In the genomic region with DNA sequence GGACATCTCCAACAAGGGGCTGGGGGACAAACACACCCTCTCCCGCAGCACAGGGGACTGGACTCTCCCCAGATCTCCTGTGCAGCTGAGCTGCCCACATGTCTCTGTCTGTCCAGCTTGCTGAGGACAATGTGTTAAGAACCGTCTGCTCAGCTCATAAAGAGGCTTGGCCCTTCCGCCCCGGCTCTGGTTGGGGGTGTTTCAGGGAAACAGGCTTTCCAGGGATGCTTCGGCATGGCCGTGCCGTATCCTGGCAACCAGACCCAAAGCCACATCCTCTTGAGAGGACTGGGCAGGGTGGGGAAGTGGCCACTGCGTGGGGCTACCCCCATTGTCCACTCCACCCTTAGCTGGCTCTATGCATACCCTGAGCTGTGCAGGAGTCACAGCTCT, we compare ENCODE assay signal across 1 cellular context.
TF ChIP-seq lines count a peak whose summit lies in the region.

No MANE protein-coding gene starts in this region.

TF ChIP-seq in H1, 55 proteins besides CTCF, POLR2A, EP300 and RAD21:
- no peak for TF ChIP-seq CTBP2 (IDR thresholded peaks at IDR 0.05; ENCODE audit: borderline replicate concordance, insufficient read depth, insufficient read length, low read length)
- no peak for TF ChIP-seq SUZ12 (IDR thresholded peaks at IDR 0.05; ENCODE audit: low read length)
- no peak for TF ChIP-seq TCF12 (IDR thresholded peaks at IDR 0.05; ENCODE audit: low read depth, low read length)
- TF ChIP-seq CEBPB (IDR thresholded peaks at IDR 0.05; ENCODE audit: low read depth, low read length): no peak
- TF ChIP-seq POU5F1 (IDR thresholded peaks at IDR 0.05; ENCODE audit: low read depth, low read length): no peak
- TF ChIP-seq SP1 (IDR thresholded peaks at IDR 0.05; ENCODE audit: low read depth, low read length): no peak
- TF ChIP-seq BCL11A (IDR thresholded peaks at IDR 0.05; ENCODE audit: low read depth in 2 of 2, low read length in 2 of 2): no peak
